Comparison of ENCODE assay signal across 8 cellular contexts in the genomic region with DNA sequence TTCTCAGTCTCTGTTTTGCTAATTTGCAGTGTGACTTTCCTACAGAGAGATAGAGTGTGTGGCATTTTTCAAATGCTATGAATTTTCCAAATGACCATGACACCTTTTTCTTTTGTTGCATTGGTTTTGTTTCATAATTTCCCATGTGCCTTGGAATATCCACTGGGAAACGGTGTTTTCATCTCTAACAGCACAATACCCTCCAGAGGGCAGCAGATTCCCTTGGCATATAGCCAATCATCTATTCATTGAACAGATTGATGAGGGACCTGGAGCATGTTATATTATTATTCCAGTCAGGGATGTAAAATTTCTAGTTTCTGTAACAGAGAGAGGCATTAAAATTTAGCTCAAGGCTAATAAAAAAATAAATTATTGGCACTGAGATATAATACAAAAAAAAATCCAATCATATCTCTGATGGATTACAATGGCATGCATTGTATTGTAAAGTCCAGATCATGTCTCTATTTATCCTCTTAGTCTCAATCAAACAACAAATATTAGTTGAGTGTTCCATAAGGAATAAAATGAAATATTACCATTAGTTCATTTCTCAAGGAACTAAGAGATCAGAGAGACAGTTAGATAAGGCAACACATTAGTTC. TPM values are rescaled to one million over a fixed set of nuclear protein-coding genes. Genes with fewer than 3 reads are reported as not detected.
DNase-seq lines count a peak whose midpoint lies in the region; ATAC-seq and TF ChIP-seq lines count a peak whose summit lies in the region.

No MANE protein-coding gene starts in this region.

- H3K79me2 ChIP-seq in neural cell (replicated peaks; ENCODE audit: insufficient read depth, low read length) = no peaks in the 10 kb centered on the region

- H3K4me2 ChIP-seq in neural cell (ENCODE audit: low read length) = no peak overlapping the region

- no peaks in the 10 kb centered on the region for H4K20me1 ChIP-seq in neural cell (ENCODE audit: insufficient read depth)

- H3K4me3 ChIP-seq in cardiac muscle cell (no peak overlapping the region), neural cell (ENCODE audit: low read length) (no peak overlapping the region)

- TF ChIP-seq CTCF in cardiac muscle cell (IDR thresholded peaks at IDR 0.05; ENCODE audit: low read depth, low read length) = peak; percentile 68
- TF ChIP-seq CTCF in neural cell (IDR thresholded peaks at IDR 0.05; ENCODE audit: poor library complexity, severe bottlenecking) = peak; percentile 74

- H3K27me3 ChIP-seq in cardiac muscle cell = peaks cover 3% of the 10 kb centered on the region
- H3K27me3 ChIP-seq in neural cell (ENCODE audit: insufficient read depth, low read depth, low read length) = no peaks in the 10 kb centered on the region

- H2AFZ ChIP-seq in neural cell (ENCODE audit: low read depth, low read length) = no peak overlapping the region

- no peak for TF ChIP-seq EP300 in neural cell (conservative IDR thresholded peaks at IDR 0.05; ENCODE audit: poor library complexity, severe bottlenecking)

- H3K4me1 ChIP-seq in cardiac muscle cell (ENCODE audit: low read depth) = no peaks in the 10 kb centered on the region

- ATAC-seq in GM18868 (IDR thresholded peaks at IDR 0.05; ENCODE audit: unreplicated experiment) = no peak
- no peak for ATAC-seq in HG02973 (IDR thresholded peaks at IDR 0.05; ENCODE audit: unreplicated experiment)

- H3K27ac ChIP-seq in cardiac muscle cell = no peak overlapping the region
- no peak overlapping the region for H3K27ac ChIP-seq in neural cell (ENCODE audit: low read length)

- intact Hi-C loops in cardiac septum (cut with DNase I) = loop anchor here (10.0 kb wide), 1 partner anchor 175 kb away; the partner anchor contains the start of gene HAL

- H3K9ac ChIP-seq in neural cell (ENCODE audit: low read length) = no peak overlapping the region

- no peaks in the 10 kb centered on the region for H3K36me3 ChIP-seq in cardiac muscle cell
- H3K36me3 ChIP-seq in neural cell (ENCODE audit: insufficient read depth, low read length) = no peaks in the 10 kb centered on the region

- H3K9me3 ChIP-seq in cardiac muscle cell (ENCODE audit: low read depth) (no peaks in the 10 kb centered on the region), neural cell (ENCODE audit: low read length) (no peaks in the 10 kb centered on the region)

- DNase-seq in cardiac muscle cell (ENCODE audit: low read depth in 1 of 2, low spot score in 1 of 2) (peak; percentile 68 to 69), cardiac septum (ENCODE audit: low spot score) (no peak), NCI-H526 (lab: John Stamatoyannopoulos, UW) (peak; percentile 29 to 50), dermis blood vessel endothelial cell (peak; percentile 83)
- no peak for DNase-seq in activated CD4-positive, CD25-positive, alpha-beta regulatory T cell (lab: John Stamatoyannopoulos, UW)

- H3F3A ChIP-seq in neural cell (ENCODE audit: insufficient read depth, low read length, poor library complexity, severe bottlenecking) = no peaks in the 10 kb centered on the region

- no peaks in the 10 kb centered on the region for H3K9me2 ChIP-seq in neural cell (ENCODE audit: insufficient read depth, low read length)

- TF ChIP-seq RAD21 in neural cell (conservative IDR thresholded peaks at IDR 0.05) = peak; percentile 73

TF ChIP-seq in neural cell, 6 proteins besides CTCF, POLR2A, EP300 and RAD21:
- TF ChIP-seq TAF1 (IDR thresholded peaks at IDR 0.05; ENCODE audit: low read depth) = no peak
- TF ChIP-seq SMC3 (conservative IDR thresholded peaks at IDR 0.05; ENCODE audit: poor library complexity) = peak; percentile 81
- TF ChIP-seq POLR2AphosphoS5 (IDR thresholded peaks at IDR 0.05) = no peak

RNA-seq across cellular contexts. Expression of gene NTN4, which starts 29.6 kb away (rescaled TPM):
- total RNA-seq in cardiac muscle cell = 0.86 and 1.2 TPM in 2 replicates
- polyA plus RNA-seq in cardiac muscle cell = 1.4 TPM in 1 of 2 replicates, not detected in the other
- total RNA-seq in cardiac septum = 77.8 TPM
- total RNA-seq in dermis blood vessel endothelial cell = 469 and 711 TPM in 2 replicates
- polyA plus RNA-seq in neural cell = 8.2 and 12.4 TPM in 2 replicates
- polyA minus RNA-seq in neural cell = 14.6 and 17.5 TPM in 2 replicates

RNA-seq across cellular contexts. Expression of gene SNRPF, which starts 38.6 kb away (rescaled TPM):
- 20.9 and 22.7 TPM in 2 replicates for total RNA-seq in cardiac muscle cell
- 64.0 and 76.2 TPM in 2 replicates for polyA plus RNA-seq in cardiac muscle cell
- total RNA-seq in cardiac septum = 10.1 TPM
- total RNA-seq in dermis blood vessel endothelial cell = 14.5 and 15.4 TPM in 2 replicates
- polyA plus RNA-seq in neural cell = 42.1 and 47.8 TPM in 2 replicates
- polyA minus RNA-seq in neural cell = 28.2 and 43.4 TPM in 2 replicates

Comparison
In these comparisons a context has a peak if more than half of its experiments do, and no peak if none do; other contexts are left out.
1. DNase-seq: peak in cardiac muscle cell (2 of 2), NCI-H526 (2 of 2) and dermis blood vessel endothelial cell (single experiment); none in cardiac septum (single experiment) and activated CD4-positive, CD25-positive, alpha-beta regulatory T cell (0 of 4).
2. RNA of gene NTN4, which starts 29.6 kb away (total RNA-seq): 469 to 711 TPM in dermis blood vessel endothelial cell and 77.8 TPM in cardiac septum (single experiment); 0.86 to 1.2 TPM in cardiac muscle cell; every median in the first group is over 10 times any median in the second.